Comparison of ENCODE assay signal across 1 cellular context in the genomic region with DNA sequence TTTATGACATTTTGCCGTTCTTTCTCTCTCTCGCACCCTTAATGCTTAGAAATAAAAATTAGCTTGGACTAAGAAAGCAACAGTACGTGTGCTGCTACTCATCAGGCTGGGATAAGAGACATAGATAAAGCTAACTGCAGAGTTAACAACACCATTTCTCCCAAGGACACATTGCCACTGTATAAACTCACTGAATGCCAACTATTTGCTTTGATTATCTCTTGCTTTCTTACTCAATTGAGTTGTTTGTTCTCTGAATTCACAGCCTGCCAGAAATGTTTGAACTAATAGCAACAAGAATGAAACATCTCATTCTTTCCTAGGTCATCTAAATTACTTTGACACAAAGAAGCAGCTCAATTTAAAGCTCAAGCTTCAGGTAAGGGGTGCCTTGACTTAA.
TF ChIP-seq lines count a peak whose summit lies in the region.

No MANE protein-coding gene starts in this region.

TF ChIP-seq in endothelial cell of umbilical vein, 7 proteins besides CTCF, POLR2A, EP300 and RAD21:
- TF ChIP-seq FOS (IDR thresholded peaks at IDR 0.05; ENCODE audit: borderline replicate concordance, insufficient read depth, low read length) (no peak), POLR2AphosphoS5 (IDR thresholded peaks at IDR 0.05; ENCODE audit: insufficient read depth, low read depth, low read length) (no peak), GATA2 (IDR thresholded peaks at IDR 0.05; ENCODE audit: insufficient read depth, insufficient read length, low read depth, low read length) (no peak), JUN (IDR thresholded peaks at IDR 0.05; ENCODE audit: borderline replicate concordance, insufficient read depth, insufficient read length, low read depth) (no peak), EZH2 (IDR thresholded peaks at IDR 0.05; ENCODE audit: borderline replicate concordance, low read depth, low read length, severe bottlenecking) (no peak), MYC (IDR thresholded peaks at IDR 0.05; ENCODE audit: low read depth, low read length) (no peak)
- TF ChIP-seq, protein P1, sequence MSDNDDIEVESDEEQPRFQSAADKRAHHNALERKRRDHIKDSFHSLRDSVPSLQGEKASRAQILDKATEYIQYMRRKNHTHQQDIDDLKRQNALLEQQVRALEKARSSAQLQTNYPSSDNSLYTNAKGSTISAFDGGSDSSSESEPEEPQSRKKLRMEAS (IDR thresholded peaks at IDR 0.05; ENCODE audit: insufficient read depth, insufficient read length), result no peak
